In genomic region chr1:241519308-241520079, GRCh38 we compare ENCODE assay signal across 1 cellular context.
A peak's percentile ranks its signal among the peaks of the same experiment; 100 is the strongest.
TF ChIP-seq lines count a peak whose summit lies in the region.

FH (minus strand) TSS chr1:241519755; CDS start chr1:241519722, 33 bp downstream.

TF ChIP-seq in K562, 482 proteins besides CTCF, POLR2A, EP300 and RAD21 (continued from another document and continues in another):
- TF ChIP-seq TBP (optimal IDR thresholded peaks at IDR 0.05; ENCODE audit: low read depth, low read length) (peak; percentile 92), GATAD2B (IDR thresholded peaks at IDR 0.05; ENCODE audit: borderline replicate concordance) (peak; percentile 80), RBM25 (IDR thresholded peaks at IDR 0.05; ENCODE audit: low read depth, low read length, severe bottlenecking) (peak; percentile 63), KLF10 (CRISPR knock-in tag; IDR thresholded peaks at IDR 0.05) (no peak), ETV6 (IDR thresholded peaks at IDR 0.05; ENCODE audit: borderline replicate concordance in 1 of 2, low read depth in 2 of 2, low read length in 1 of 2) (no peak), ETV6 (CRISPR knock-in tag; IDR thresholded peaks at IDR 0.05; ENCODE audit: borderline replicate concordance) (no peak), RBM22 (IDR thresholded peaks at IDR 0.05; ENCODE audit: low read depth, low read length, poor library complexity, severe bottlenecking) (peak; percentile 49), ZC3H8 (IDR thresholded peaks at IDR 0.05) (no peak), PHF21A (IDR thresholded peaks at IDR 0.05; ENCODE audit: borderline replicate concordance, low read depth) (peak; percentile 96; the same call in 1 of the 2 replicates), MXD1 (CRISPR knock-in tag; IDR thresholded peaks at IDR 0.05; ENCODE audit: borderline replicate concordance, poor library complexity, severe bottlenecking) (peak; percentile 3), NFATC3 (IDR thresholded peaks at IDR 0.05) (no peak), SMARCB1 (IDR thresholded peaks at IDR 0.05; ENCODE audit: insufficient read length, low read depth) (no peak), MLLT1 (IDR thresholded peaks at IDR 0.05) (0 out of 4 replicates have a peak, but pooled peaks of 1 of the 2 experiments have one; percentile 25), ZNF436 (CRISPR knock-in tag; IDR thresholded peaks at IDR 0.05) (no peak), GABPB1 (CRISPR knock-in tag; IDR thresholded peaks at IDR 0.05) (peak; percentile 79), CREB3L1 (IDR thresholded peaks at IDR 0.05; ENCODE audit: borderline replicate concordance, low read depth) (peak; percentile 75), SNIP1 (IDR thresholded peaks at IDR 0.05; ENCODE audit: low read depth) (no peak), MLX (CRISPR knock-in tag; conservative IDR thresholded peaks at IDR 0.05) (no peak), ZSCAN32 (CRISPR knock-in tag; IDR thresholded peaks at IDR 0.05) (0 out of 2 replicates have a peak, but pooled peaks have one; percentile 28), GABPB2 (CRISPR knock-in tag; conservative IDR thresholded peaks at IDR 0.05) (no peak), ZNF197 (CRISPR knock-in tag; IDR thresholded peaks at IDR 0.05; ENCODE audit: low read depth) (no peak; the same call in 1 of the 2 replicates), FOXP1 (CRISPR knock-in tag; IDR thresholded peaks at IDR 0.05) (peak; percentile 18; the same call in 1 of the 2 replicates), DDX20 (tag; IDR thresholded peaks at IDR 0.05; ENCODE audit: low read depth) (no peak), ZC3H11A (IDR thresholded peaks at IDR 0.05; ENCODE audit: low read depth, low read length) (no peak), CBX1 (IDR thresholded peaks at IDR 0.05; ENCODE audit: low read depth) (peak; percentile 94; the same call in 1 of the 2 replicates), FOXK1 (CRISPR knock-in tag; IDR thresholded peaks at IDR 0.05; ENCODE audit: borderline replicate concordance) (no peak), ELF2 (CRISPR knock-in tag; IDR thresholded peaks at IDR 0.05) (no peak), ZNF384 (IDR thresholded peaks at IDR 0.05; ENCODE audit: low read depth, low read length) (no peak), ELF1 (tag; IDR thresholded peaks at IDR 0.05) (no peak), ZNF395 (CRISPR knock-in tag; IDR thresholded peaks at IDR 0.05) (0 out of 2 replicates have a peak, but pooled peaks have one; percentile 38), ZNF12 (CRISPR knock-in tag; IDR thresholded peaks at IDR 0.05) (no peak), PHF20 (IDR thresholded peaks at IDR 0.05; ENCODE audit: partially characterized antibody) (peak; percentile 69), ZMIZ1 (IDR thresholded peaks at IDR 0.05; ENCODE audit: low read depth in 2 of 2, low read length in 2 of 2) (peak in 1 of 2 experiments; percentile 18; a peak in 1 of 4 replicates), SPI1 (IDR thresholded peaks at IDR 0.05; ENCODE audit: borderline replicate concordance, low read depth, low read length) (no peak), HNRNPK (IDR thresholded peaks at IDR 0.05; ENCODE audit: low read depth, low read length, poor library complexity, severe bottlenecking) (peak; percentile 28), JUND (IDR thresholded peaks at IDR 0.05; ENCODE audit: borderline replicate concordance, low read depth, low read length) (peak; percentile 28; the same call in 1 of the 2 replicates), JUND (tag; IDR thresholded peaks at IDR 0.05; ENCODE audit: borderline replicate concordance, low read depth, low read length) (no peak), PKNOX1 (IDR thresholded peaks at IDR 0.05) (peak; percentile 94), GABPA (tag; conservative IDR thresholded peaks at IDR 0.05; ENCODE audit: low read depth) (no peak), HCFC1 (IDR thresholded peaks at IDR 0.05; ENCODE audit: low read depth, low read length) (peak; percentile 22; the same call in 1 of the 2 replicates), ZNF561 (CRISPR knock-in tag; conservative IDR thresholded peaks at IDR 0.05) (no peak), VEZF1 (CRISPR knock-in tag; IDR thresholded peaks at IDR 0.05) (no peak; the same call in 1 of the 2 replicates), U2AF1 (optimal IDR thresholded peaks at IDR 0.05; ENCODE audit: low read depth, low read length) (peak; percentile 95), ZNF282 (CRISPR knock-in tag; IDR thresholded peaks at IDR 0.05) (no peak), MTA3 (IDR thresholded peaks at IDR 0.05; ENCODE audit: borderline replicate concordance) (peak; percentile 83), HES1 (IDR thresholded peaks at IDR 0.05; ENCODE audit: low read depth) (no peak), TAF9B (IDR thresholded peaks at IDR 0.05; ENCODE audit: partially characterized antibody) (peak; percentile 73), CREM (IDR thresholded peaks at IDR 0.05; ENCODE audit: low read depth) (peak; percentile 79; the same call in 1 of the 2 replicates), BMI1 (IDR thresholded peaks at IDR 0.05; ENCODE audit: low read length) (no peak), ZNF780A (CRISPR knock-in tag; IDR thresholded peaks at IDR 0.05) (no peak), ZNF311 (CRISPR knock-in tag; IDR thresholded peaks at IDR 0.05) (no peak), MAFF (IDR thresholded peaks at IDR 0.05; ENCODE audit: low read length) (no peak), PHB2 (IDR thresholded peaks at IDR 0.05; ENCODE audit: low read depth) (no peak), PRDM10 (IDR thresholded peaks at IDR 0.05; ENCODE audit: partially characterized antibody) (peak; percentile 55), PCBP1 (IDR thresholded peaks at IDR 0.05; ENCODE audit: low read depth, low read length, poor library complexity, severe bottlenecking) (peak; percentile 77), TEAD1 (CRISPR knock-in tag; IDR thresholded peaks at IDR 0.05) (no peak)
